In genomic region chr1:910881-911721, GRCh38 we compare ENCODE assay signal across 11 cellular contexts. TPM values are rescaled to one million over a fixed set of nuclear protein-coding genes. Genes with fewer than 3 reads are reported as not detected.
DNase-seq lines count a peak whose midpoint lies in the region; ATAC-seq lines count a peak whose summit lies in the region.
"Had no signal": no experiment of that assay in that cellular context is flagged by ENCODE, and none has a peak within 500 bp of the region (broad histone marks: within the 10 kb centered on the region; RNA-seq: fewer than 3 reads in every experiment).

No MANE protein-coding gene starts in this region.

- H3K4me1 Mint-ChIP-seq in activated CD8-positive, alpha-beta T cell treated with anti-CD3 and anti-CD28 coated beads, Interleukin-2, amount 10 ng/mL, durations not matched to agents 7 days and 5 days (ENCODE audit: low read depth): peaks cover 12% of the 10 kb centered on the region

- H3K27me3 Mint-ChIP-seq in activated CD8-positive, alpha-beta T cell treated with anti-CD3 and anti-CD28 coated beads, Interleukin-2, amount 10 ng/mL, durations not matched to agents 7 days and 5 days (ENCODE audit: low read depth): peaks cover 39% of the 10 kb centered on the region

- ATAC-seq in activated CD8-positive, alpha-beta T cell treated with anti-CD3 and anti-CD28 coated beads, Interleukin-2, amount 10 ng/mL, durations not matched to agents 7 days and 5 days: no peak
- ATAC-seq in GM18907 (IDR thresholded peaks at IDR 0.05; ENCODE audit: unreplicated experiment) (no peak), HG03354 (IDR thresholded peaks at IDR 0.05; ENCODE audit: poor library complexity, severe bottlenecking, unreplicated experiment) (no peak)
- ATAC-seq: sciatic nerve had no signal

- H3K27ac Mint-ChIP-seq in activated CD8-positive, alpha-beta T cell treated with anti-CD3 and anti-CD28 coated beads, Interleukin-2, amount 10 ng/mL, durations not matched to agents 7 days and 5 days: peak overlapping the region; percentile 44
- H3K27ac Mint-ChIP-seq: activated T-helper 1 cell treated with anti-CD3 and anti-CD28 coated beads, Interleukin-12 subunit alpha, Interleukin-12 subunit beta, Interleukin-2, Interleukin-4 antibody, amounts not matched to agents 30 ng/mL and 10 ng/mL and 1 ng/mL, durations not matched to agents 14 hours and 24 hours and 36 hours had no signal

- no peak overlapping the region for H3K4me3 Mint-ChIP-seq in activated CD8-positive, alpha-beta T cell treated with anti-CD3 and anti-CD28 coated beads, Interleukin-2, amount 10 ng/mL, durations not matched to agents 7 days and 5 days
- H3K4me3 Mint-ChIP-seq: activated T-helper 1 cell treated with anti-CD3 and anti-CD28 coated beads, Interleukin-12 subunit alpha, Interleukin-12 subunit beta, Interleukin-2, Interleukin-4 antibody, amounts not matched to agents 30 ng/mL and 10 ng/mL and 1 ng/mL, durations not matched to agents 14 hours and 24 hours and 36 hours had no signal

- H3K36me3 Mint-ChIP-seq in activated CD8-positive, alpha-beta T cell treated with anti-CD3 and anti-CD28 coated beads, Interleukin-2, amount 10 ng/mL, durations not matched to agents 7 days and 5 days (ENCODE audit: low read depth): no peaks in the 10 kb centered on the region

- H3K9me3 Mint-ChIP-seq in activated CD8-positive, alpha-beta T cell treated with anti-CD3 and anti-CD28 coated beads, Interleukin-2, amount 10 ng/mL, durations not matched to agents 7 days and 5 days (ENCODE audit: insufficient read depth): no peaks in the 10 kb centered on the region
- H3K9me3 Mint-ChIP-seq: activated T-helper 1 cell treated with anti-CD3 and anti-CD28 coated beads, Interleukin-12 subunit alpha, Interleukin-12 subunit beta, Interleukin-2, Interleukin-4 antibody, amounts not matched to agents 30 ng/mL and 10 ng/mL and 1 ng/mL, durations not matched to agents 14 hours and 24 hours and 36 hours had no signal

- POLR2A ChIA-PET in activated CD8-positive, alpha-beta T cell treated with anti-CD3 and anti-CD28 coated beads, Interleukin-2, amount 10 ng/mL, durations not matched to agents 7 days and 5 days (lab: Charles Lee): no interaction called here

- CTCF ChIA-PET in activated CD8-positive, alpha-beta T cell treated with anti-CD3 and anti-CD28 coated beads, Interleukin-2, amount 10 ng/mL, durations not matched to agents 7 days and 5 days (lab: Charles Lee): interaction anchor here (1.0 kb wide), 1 partner anchor 9 kb away, joined by 3 read pairs; no protein-coding TSS in a partner anchor

- DNase-seq in COLO829 (ENCODE audit: low spot score) (peak; percentile 36), HT1080 (ENCODE audit: low read depth) (peak; percentile 50), mucosa of gallbladder (ENCODE audit: low spot score) (peak; percentile 69), NCI-H1694 treated with DMSO at 0.1 percent for 48 hours (lab: John Stamatoyannopoulos, UW) (no peak)
- no peak for DNase-seq in activated CD8-positive, alpha-beta T cell treated with anti-CD3 and anti-CD28 coated beads, Interleukin-2, amount 10 ng/mL, durations not matched to agents 7 days and 5 days
- DNase-seq in activated CD4-positive, alpha-beta T cell treated with anti-CD3 and anti-CD28 coated beads for 1 hour: no peak

RNA-seq across cellular contexts. Expression of gene SAMD11, which starts 12.6 kb away (rescaled TPM):
- total RNA-seq in HT1080 (2014; rRNA removed; shearing (Covaris generic)): 0.37 and 0.50 TPM in 2 replicates
- 0.40 and 0.55 TPM in 2 replicates for polyA plus RNA-seq in HT1080 (2015; cell fraction: cytosol; rRNA removed)
- polyA plus RNA-seq in HT1080 (2015; cell fraction: nucleus; rRNA removed): 1.3 and 1.9 TPM in 2 replicates
- not detected for total RNA-seq in activated CD8-positive, alpha-beta T cell treated with anti-CD3 and anti-CD28 coated beads, Interleukin-2, amount 10 ng/mL, durations not matched to agents 7 days and 5 days
- 15.0 TPM for total RNA-seq in mucosa of gallbladder
- total RNA-seq: activated T-helper 1 cell treated with anti-CD3 and anti-CD28 coated beads, Interleukin-12 subunit alpha, Interleukin-12 subunit beta, Interleukin-2, Interleukin-4 antibody, amounts not matched to agents 30 ng/mL and 10 ng/mL and 1 ng/mL, durations not matched to agents 14 hours and 24 hours and 36 hours had no signal

RNA-seq across cellular contexts. Expression of gene NOC2L, which starts 48.0 kb away (rescaled TPM):
- total RNA-seq in HT1080 (2014; rRNA removed; shearing (Covaris generic)): 312 and 330 TPM in 2 replicates
- 156 and 162 TPM in 2 replicates for polyA plus RNA-seq in HT1080 (2015; cell fraction: cytosol; rRNA removed)
- 331 and 348 TPM in 2 replicates for polyA plus RNA-seq in HT1080 (2015; cell fraction: nucleus; rRNA removed)
- 10 to 100 TPM; 61.7 to 68.7 TPM for total RNA-seq in activated CD8-positive, alpha-beta T cell treated with anti-CD3 and anti-CD28 coated beads, Interleukin-2, amount 10 ng/mL, durations not matched to agents 7 days and 5 days
- 54.1 TPM for total RNA-seq in mucosa of gallbladder

RNA-seq across cellular contexts. Expression of gene KLHL17, which starts 49.3 kb away (rescaled TPM):
- 10.7 and 12.6 TPM in 2 replicates for total RNA-seq in HT1080 (2014; rRNA removed; shearing (Covaris generic))
- polyA plus RNA-seq in HT1080 (2015; cell fraction: cytosol; rRNA removed): 6.6 and 8.4 TPM in 2 replicates
- 172 and 183 TPM in 2 replicates for polyA plus RNA-seq in HT1080 (2015; cell fraction: nucleus; rRNA removed)
- 10 to 100 TPM; 24.4 to 27.7 TPM for total RNA-seq in activated CD8-positive, alpha-beta T cell treated with anti-CD3 and anti-CD28 coated beads, Interleukin-2, amount 10 ng/mL, durations not matched to agents 7 days and 5 days
- 22.5 TPM for total RNA-seq in mucosa of gallbladder

RNA-seq across cellular contexts. Expression of gene PLEKHN1, which starts 55.2 kb away (rescaled TPM):
- 2.5 and 3.3 TPM in 2 replicates for total RNA-seq in HT1080 (2014; rRNA removed; shearing (Covaris generic))
- 5.1 and 5.9 TPM in 2 replicates for polyA plus RNA-seq in HT1080 (2015; cell fraction: cytosol; rRNA removed)
- polyA plus RNA-seq in HT1080 (2015; cell fraction: nucleus; rRNA removed): 23.1 and 26.8 TPM in 2 replicates
- total RNA-seq in activated CD8-positive, alpha-beta T cell treated with anti-CD3 and anti-CD28 coated beads, Interleukin-2, amount 10 ng/mL, durations not matched to agents 7 days and 5 days: 1 to 10 TPM; 1.7 to 2.2 TPM
- 1.8 TPM for total RNA-seq in mucosa of gallbladder
- total RNA-seq: temporal lobe had no signal

Comparison
In these comparisons a context has a peak if more than half of its experiments do, and no peak if none do; other contexts are left out.
1. DNase-seq: peak in COLO829 (single experiment), HT1080 (single experiment) and mucosa of gallbladder (single experiment); none in activated CD8-positive, alpha-beta T cell treated with anti-CD3 and anti-CD28 coated beads, Interleukin-2, amount 10 ng/mL, durations not matched to agents 7 days and 5 days (single experiment), NCI-H1694 treated with DMSO at 0.1 percent for 48 hours (single experiment) and activated CD4-positive, alpha-beta T cell treated with anti-CD3 and anti-CD28 coated beads for 1 hour (single experiment).
2. RNA of gene SAMD11, which starts 12.6 kb away (total RNA-seq): 15.0 TPM in mucosa of gallbladder (single experiment); 0.37 to 0.50 TPM in HT1080 and not detected in activated CD8-positive, alpha-beta T cell treated with anti-CD3 and anti-CD28 coated beads, Interleukin-2, amount 10 ng/mL, durations not matched to agents 7 days and 5 days; every median in the first group is over 10 times any median in the second.